ENCODE assay signal across 8 cellular contexts in the genomic region with DNA sequence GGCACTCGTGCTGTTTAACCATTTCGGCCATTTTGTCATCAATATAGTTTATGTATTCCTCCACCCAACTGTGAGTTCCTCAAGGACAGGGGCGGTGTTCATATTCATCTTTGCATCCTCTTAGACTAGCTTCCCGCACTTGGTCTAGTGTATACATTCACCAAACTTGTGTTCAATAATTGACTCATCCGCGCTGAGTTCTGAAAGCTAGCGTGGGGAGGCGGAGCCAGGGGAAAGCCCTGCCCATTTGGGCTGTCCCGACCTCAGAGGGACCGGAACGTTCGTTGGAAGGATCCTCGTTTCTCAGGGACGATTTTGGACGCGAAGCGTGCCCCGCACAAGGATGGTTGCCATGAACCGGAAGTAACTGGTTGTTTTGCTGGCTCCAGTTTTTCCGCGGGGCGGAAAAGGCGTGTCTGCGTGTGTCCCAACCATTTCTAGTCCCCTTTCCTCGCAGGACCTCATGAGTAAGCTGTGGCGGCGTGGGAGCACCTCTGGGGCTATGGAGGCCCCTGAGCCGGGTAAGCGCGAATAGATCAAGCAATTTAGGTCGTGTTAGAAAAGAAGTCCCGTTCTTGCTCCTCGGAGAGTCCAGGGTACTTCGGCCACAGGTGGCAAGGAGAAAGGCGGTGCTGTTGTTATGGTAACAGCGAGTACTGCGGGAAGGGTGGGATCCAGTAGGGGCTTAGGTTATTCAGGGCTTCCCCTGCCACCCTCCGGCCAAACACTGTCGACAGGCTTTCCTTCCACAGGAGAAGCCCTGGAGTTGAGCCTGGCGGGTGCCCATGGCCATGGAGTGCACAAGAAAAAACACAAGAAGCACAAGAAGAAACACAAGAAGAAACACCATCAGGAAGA. TPM values are rescaled to one million over a fixed set of nuclear protein-coding genes. Genes with fewer than 3 reads are reported as not detected.
DNase-seq lines count a peak whose midpoint lies in the region; ATAC-seq, FAIRE-seq and TF ChIP-seq lines count a peak whose summit lies in the region.

A gene (plus strand): TSS at position 434 of the 858 bp plus-strand sequence. CDS start 30 bp downstream, at position 464.

- H3K27ac ChIP-seq in foreskin keratinocyte (peak within 1 kb of the TSS; percentile 2), neuronal stem cell (replicated peaks; ENCODE audit: low read length) (no peak within 1 kb of the TSS), substantia nigra (ENCODE audit: low read depth, low read length, poor library complexity, severe bottlenecking) (peak within 1 kb of the TSS; percentile 60)

- H3K79me1 ChIP-seq in neuronal stem cell (ENCODE audit: low read depth, low read length) = peaks cover 8% of the 10 kb centered on the region

- peak within 1 kb of the TSS; percentile 43 for H2BK5ac ChIP-seq in neuronal stem cell (ENCODE audit: low read length)

- H4K8ac ChIP-seq in neuronal stem cell (ENCODE audit: low read depth, low read length) = no peak within 1 kb of the TSS

- H3K18ac ChIP-seq in neuronal stem cell (ENCODE audit: low read length) = no peak within 1 kb of the TSS

- H3K4me2 ChIP-seq in neuronal stem cell (ENCODE audit: insufficient read depth, low read length, poor library complexity, severe bottlenecking) = peak within 1 kb of the TSS; percentile 62

- H3K4me1 ChIP-seq in foreskin keratinocyte (peaks cover 8% of the 10 kb centered on the region), neuronal stem cell (ENCODE audit: control insufficient read depth in 2 of 2, insufficient read depth in 1 of 2, low read depth in 1 of 2, low read length in 2 of 2) (peaks cover 7 to 18% of the 10 kb centered on the region in 2 donors)

- FAIRE-seq in G401.6 (lab: Jason Lieb, UNC) = peak; percentile 95

- H3K9me3 ChIP-seq in neuronal stem cell (replicated peaks in 1 of 2; ENCODE audit: control insufficient read depth in 2 of 2, insufficient read depth in 1 of 2, low read depth in 1 of 2, low read length in 2 of 2) = no peaks in the 10 kb centered on the region

- no peak within 1 kb of the TSS for H2AK5ac ChIP-seq in neuronal stem cell (ENCODE audit: low read depth, low read length)

- H3K27me3 ChIP-seq in foreskin keratinocyte = no peaks in the 10 kb centered on the region
- peaks cover 0 to 5% (median 0%) of the 10 kb centered on the region in 3 experiments for H3K27me3 ChIP-seq in neuronal stem cell (ENCODE audit: control insufficient read depth in 3 of 3, insufficient read depth in 3 of 3, low read depth in 1 of 3, low read length in 3 of 3)

- no peak within 1 kb of the TSS for H3K23ac ChIP-seq in neuronal stem cell (ENCODE audit: low read depth, low read length, poor library complexity)

- H3K9ac ChIP-seq in neuronal stem cell (ENCODE audit: low read depth, low read length, poor library complexity) = peak within 1 kb of the TSS; percentile 32

- no peak within 1 kb of the TSS for H3K4ac ChIP-seq in neuronal stem cell (ENCODE audit: low read length)

- H2AFZ ChIP-seq in neuronal stem cell (ENCODE audit: low read length) = peak within 1 kb of the TSS; percentile 83

- H3K14ac ChIP-seq in neuronal stem cell (ENCODE audit: low read length) = no peak within 1 kb of the TSS

- H3K4me3 ChIP-seq in neuronal stem cell (ENCODE audit: low read length in 2 of 2) = peak within 1 kb of the TSS; percentile 60 to 84

- in situ Hi-C loops in SK-MEL-5 (cut with HindIII; ENCODE audit: low pct_unique_long_range_greater_than_20kb, low sequenced_read_pairs) = no loop called here

- H2BK12ac ChIP-seq in neuronal stem cell (ENCODE audit: low read length) = no peak within 1 kb of the TSS

- WGBS in neuronal stem cell (ENCODE audit: extremely low coverage in 2 of 2, insufficient read length in 2 of 2, insufficient replicate concordance in 1 of 2), 2 donors = no CpG with 5 or more reads among the region's 40 CpGs

- no peak within 1 kb of the TSS for H2BK120ac ChIP-seq in neuronal stem cell (ENCODE audit: low read depth, low read length)

- peak; percentile 82 for DNase-seq in HEK293T (ENCODE audit: extremely low spot score)
- peak; percentile 97 for DNase-seq in MV-4-11 (lab: John Stamatoyannopoulos, UW)
- DNase-seq in SK-MEL-5 (ENCODE audit: low read depth, low spot score) = peak; percentile 98
- DNase-seq in activated naive CD4-positive, alpha-beta T cell treated with Interleukin-2 at 50 U/mL for 16 hours = peak; percentile 97
- peak; percentile 90 to 97 for DNase-seq in foreskin keratinocyte
- peak; percentile 98 for DNase-seq in neuronal stem cell (ENCODE audit: low spot score)
- DNase-seq in substantia nigra (lab: John Stamatoyannopoulos, UW) = peak; percentile 70 to 98 (median 92)

- H4K91ac ChIP-seq in neuronal stem cell (ENCODE audit: low read depth, low read length, poor library complexity) = no peak within 1 kb of the TSS

- POLR2A ChIA-PET in HEK293T (lab: Yijun Ruan, JAX) = interaction anchor here (0.8 to 8.2 kb wide), 14 partner anchors 10 to 135 kb away, joined by 3 to 81 read pairs (median 5); a partner anchor contains a TSS

- TF ChIP-seq CTCF in foreskin keratinocyte (conservative IDR thresholded peaks at IDR 0.05) = no peak

- peaks cover 0 to 9% of the 10 kb centered on the region in 2 donors for H3K36me3 ChIP-seq in neuronal stem cell (replicated peaks in 1 of 2; ENCODE audit: control insufficient read depth in 2 of 2, insufficient read depth in 2 of 2, low read length in 2 of 2)

- CTCF ChIA-PET in HEK293T (lab: Yijun Ruan, JAX) = interaction anchor here (1.0 kb wide), 1 partner anchor 54 kb away, joined by 3 read pairs; no protein-coding TSS in a partner anchor

- H2BK15ac ChIP-seq in neuronal stem cell (ENCODE audit: low read length) = no peak within 1 kb of the TSS

- ATAC-seq in foreskin keratinocyte = peak; percentile 44

TF ChIP-seq in HEK293T, 16 proteins besides CTCF, POLR2A, EP300 and RAD21:
- TF ChIP-seq ZNF384 (IDR thresholded peaks at IDR 0.05) = no peak
- TF ChIP-seq TARDBP (IDR thresholded peaks at IDR 0.05) = no peak
- no peak for TF ChIP-seq BHLHE40 (IDR thresholded peaks at IDR 0.05; ENCODE audit: borderline replicate concordance)
- TF ChIP-seq, protein P1, sequence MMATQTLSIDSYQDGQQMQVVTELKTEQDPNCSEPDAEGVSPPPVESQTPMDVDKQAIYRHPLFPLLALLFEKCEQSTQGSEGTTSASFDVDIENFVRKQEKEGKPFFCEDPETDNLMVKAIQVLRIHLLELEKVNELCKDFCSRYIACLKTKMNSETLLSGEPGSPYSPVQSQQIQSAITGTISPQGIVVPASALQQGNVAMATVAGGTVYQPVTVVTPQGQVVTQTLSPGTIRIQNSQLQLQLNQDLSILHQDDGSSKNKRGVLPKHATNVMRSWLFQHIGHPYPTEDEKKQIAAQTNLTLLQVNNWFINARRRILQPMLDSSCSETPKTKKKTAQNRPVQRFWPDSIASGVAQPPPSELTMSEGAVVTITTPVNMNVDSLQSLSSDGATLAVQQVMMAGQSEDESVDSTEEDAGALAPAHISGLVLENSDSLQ (IDR thresholded peaks at IDR 0.05) = peak; percentile 66
- no peak for TF ChIP-seq SUZ12 (IDR thresholded peaks at IDR 0.05)
- TF ChIP-seq LEF1 (IDR thresholded peaks at IDR 0.05; ENCODE audit: borderline replicate concordance) = no peak
- no peak; the same call in 1 of the 2 replicates for TF ChIP-seq FOXM1 (IDR thresholded peaks at IDR 0.05; ENCODE audit: borderline replicate concordance)
- no peak for TF ChIP-seq SP1 (IDR thresholded peaks at IDR 0.05)
- TF ChIP-seq CTBP1 (IDR thresholded peaks at IDR 0.05; ENCODE audit: borderline replicate concordance) = peak; percentile 88
- TF ChIP-seq ARNT (IDR thresholded peaks at IDR 0.05) = no peak
- TF ChIP-seq L3MBTL2 (conservative IDR thresholded peaks at IDR 0.05) = peak; percentile 27
- no peak for TF ChIP-seq FOXA1 (IDR thresholded peaks at IDR 0.05)
- peak; percentile 88 for TF ChIP-seq ELF4 (IDR thresholded peaks at IDR 0.05)
- TF ChIP-seq HDGF (IDR thresholded peaks at IDR 0.05; ENCODE audit: borderline replicate concordance) = no peak
- no peak; the same call in 1 of the 2 replicates for TF ChIP-seq FOXK2 (IDR thresholded peaks at IDR 0.05)
- peak; percentile 77 for TF ChIP-seq NFRKB (IDR thresholded peaks at IDR 0.05)

RNA-seq across cellular contexts. Expression of the gene that starts here (rescaled TPM):
- 21.6 and 23.6 TPM in 2 replicates for total RNA-seq in SK-MEL-5 (2014; rRNA removed; shearing (Covaris generic))
- 9.8 and 15.1 TPM in 2 replicates for polyA plus RNA-seq in SK-MEL-5 (2015; cell fraction: cytosol; rRNA removed)
- 89.5 and 130 TPM in 2 replicates for polyA plus RNA-seq in SK-MEL-5 (2015; cell fraction: nucleus; rRNA removed)
- 33.4 and 36.2 TPM in 2 replicates for total RNA-seq in foreskin keratinocyte
- 43.7 and 50.7 TPM in 2 replicates for polyA plus RNA-seq in foreskin keratinocyte
- 17.7 TPM for polyA plus RNA-seq in neuronal stem cell (2013, experiment 1 of 2)
- 17.8 TPM for polyA plus RNA-seq in neuronal stem cell (2013, experiment 2 of 2)
